34 cellular contexts compared by ENCODE assay signal in the genomic region with DNA sequence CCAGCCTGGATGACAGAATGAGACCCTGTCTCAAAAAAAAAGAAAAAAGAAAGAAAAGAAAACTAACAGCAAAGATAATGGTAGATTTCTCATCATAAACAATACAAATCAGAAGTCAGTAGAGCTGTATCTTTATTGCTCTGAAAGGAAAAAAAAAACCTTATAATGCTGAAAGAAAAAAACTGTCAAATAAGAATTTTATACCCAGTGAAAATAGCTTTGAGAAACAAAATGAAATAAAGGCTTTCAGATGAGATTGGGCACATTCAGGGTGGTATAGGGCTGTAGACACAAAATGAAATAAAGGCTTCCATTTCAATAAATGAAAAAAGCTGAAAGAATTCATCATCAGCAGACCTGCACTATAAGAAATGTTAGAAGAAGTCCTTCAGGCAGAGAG.
"Had no signal": no experiment of that assay in that cellular context is flagged by ENCODE, and none has a peak within 500 bp of the region (broad histone marks: within the 10 kb centered on the region; RNA-seq: fewer than 3 reads in every experiment).

No MANE protein-coding gene starts in this region.

- ATAC-seq: activated naive CD4-positive, alpha-beta T cell treated with anti-CD3 and anti-CD28 coated beads, Interleukin-2, amount 50 U/mL, for 72 hours; activated naive CD8-positive, alpha-beta T cell treated with anti-CD3 and anti-CD28 coated beads, Interleukin-2, amount 50 U/mL, for 24 hours; activated T-cell treated with anti-CD3 and anti-CD28 coated beads, Interleukin-2, amount 50 U/mL, for 4 hours; activated T-cell treated with anti-CD3 and anti-CD28 coated beads, Interleukin-2, amount 50 U/mL, for 72 hours; activated T-helper 17 cell treated with anti-CD3 and anti-CD28 coated beads, Interleukin-2, amount 50 U/mL, for 72 hours; body of pancreas had no signal

- H3K4me3 ChIP-seq: adrenal gland, ascending aorta, body of pancreas, breast epithelium, cardiac muscle cell had no signal

- H3K27me3 ChIP-seq: adrenal gland, ascending aorta, body of pancreas, brain microvascular endothelial cell, breast epithelium, cardiac muscle cell had no signal

- FAIRE-seq: astrocyte, bronchial epithelial cell had no signal

- H3K36me3 ChIP-seq: adrenal gland, ascending aorta, brain microvascular endothelial cell, breast epithelium, cardiac muscle cell had no signal

- H3K27ac ChIP-seq: adrenal gland, ascending aorta, body of pancreas, brain microvascular endothelial cell, breast epithelium, cardiac muscle cell had no signal

- H3K4me1 ChIP-seq: adrenal gland, ascending aorta, body of pancreas, breast epithelium had no signal

- H3K9me3 ChIP-seq: body of pancreas had no signal

- DNase-seq: activated effector memory CD4-positive, alpha-beta T cell treated with anti-CD3 and anti-CD28 coated beads, Interleukin-2, amount 50 U/mL, for 16 hours; activated effector memory CD4-positive, alpha-beta T cell treated with Interleukin-2 at 50 U/mL for 16 hours; activated gamma-delta T cell; activated gamma-delta T cell treated with Interleukin-2 at 50 U/mL for 16 hours; activated naive CD4-positive, alpha-beta T cell; activated naive CD4-positive, alpha-beta T cell treated with anti-CD3 and anti-CD28 coated beads for 36 hours; activated naive CD4-positive, alpha-beta T cell treated with anti-CD3 and anti-CD28 coated beads, Interleukin-2, amount 10 ng/mL, durations not matched to agents 7 days and 5 days; activated naive CD4-positive, alpha-beta T cell treated with anti-CD3 and anti-CD28 coated beads, Interleukin-2, amount 50 U/mL, for 16 hours; activated naive CD4-positive, alpha-beta T cell treated with Interleukin-2 at 50 U/mL for 16 hours; activated naive CD8-positive, alpha-beta T cell treated with anti-CD3 and anti-CD28 coated beads for 36 hours; activated naive CD8-positive, alpha-beta T cell treated with anti-CD3 and anti-CD28 coated beads, Interleukin-2, amount 10 ng/mL, durations not matched to agents 7 days and 5 days; activated naive CD8-positive, alpha-beta T cell treated with anti-CD3 and anti-CD28 coated beads, Interleukin-2, amount 50 U/mL, for 24 hours; activated T-cell treated with anti-CD3 and anti-CD28 coated beads, Interleukin-2, amount 50 U/mL, for 1 hour; activated T-cell treated with anti-CD3 and anti-CD28 coated beads, Interleukin-2, amount 50 U/mL, for 24 hours; activated T-cell treated with anti-CD3 and anti-CD28 coated beads, Interleukin-2, amount 50 U/mL, for 4 hours; activated T-cell treated with anti-CD3 and anti-CD28 coated beads, Interleukin-2, amount 50 U/mL, for 48 hours; activated T-cell treated with anti-CD3 and anti-CD28 coated beads, Interleukin-2, amount 50 U/mL, for 72 hours; adrenal gland; amniotic stem cell; amygdala; anterior cingulate cortex; aorta; body of pancreas; brain microvascular endothelial cell; caudate nucleus; central memory CD4-positive, alpha-beta T cell; cerebellar nuclear complex had no signal
